In the genomic region with DNA sequence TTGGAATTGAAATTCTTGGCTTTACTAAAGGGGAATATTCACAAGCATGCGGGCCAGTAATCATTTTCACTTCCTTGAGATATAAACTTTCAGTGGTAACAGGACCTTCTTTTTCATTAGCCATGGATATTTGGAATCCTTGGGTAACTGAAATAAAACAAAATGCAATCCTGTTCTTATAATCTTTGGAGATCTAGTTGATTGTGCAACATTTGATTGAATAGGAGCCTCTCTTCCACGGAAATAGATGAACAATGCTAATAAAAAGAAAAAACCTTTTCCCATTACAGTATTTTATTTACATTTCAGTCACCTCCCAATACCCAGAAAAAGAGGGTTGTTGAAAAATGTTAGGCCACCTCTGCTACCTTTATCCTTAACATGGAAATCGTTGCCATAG, we compare ENCODE assay signal across 33 cellular contexts.
"Had no signal": no experiment of that assay in that cellular context is flagged by ENCODE, and none has a peak within 500 bp of the region (broad histone marks: within the 10 kb centered on the region; RNA-seq: fewer than 3 reads in every experiment).

No MANE protein-coding gene starts in this region.

- H3K4me3 ChIP-seq: adrenal gland, ascending aorta, cardiac muscle cell had no signal

- H3K4me1 ChIP-seq: adrenal gland, ascending aorta had no signal

- DNase-seq: activated B cell treated with CpG ODN at 0.5 μM for 24 hours; activated CD4-positive, alpha-beta memory T cell treated with anti-CD3 and anti-CD28 coated beads for 36 hours; activated CD4-positive, alpha-beta T cell treated with anti-CD3 and anti-CD28 coated beads for 4 hours; activated CD4-positive, alpha-beta T cell treated with anti-CD3 and anti-CD28 coated beads, Interleukin-2, amount 10 ng/mL, durations not matched to agents 24 days and 14 days; activated CD4-positive, alpha-beta T cell treated with anti-CD3 and anti-CD28 coated beads, Interleukin-2, amount 50 U/mL, for 1 hour; activated CD4-positive, alpha-beta T cell treated with anti-CD3 and anti-CD28 coated beads, Interleukin-2, amount 50 U/mL, for 4 hours; activated CD4-positive, CD25-positive, alpha-beta regulatory T cell treated with anti-CD3 and anti-CD28 coated beads, Interleukin-2, amount 50 U/mL, for 72 hours; activated CD8-positive, alpha-beta memory T cell treated with anti-CD3 and anti-CD28 coated beads, Interleukin-2, amount 50 U/mL, for 4 hours; activated CD8-positive, alpha-beta T cell treated with anti-CD3 and anti-CD28 coated beads for 36 hours; activated effector memory CD4-positive, alpha-beta T cell treated with anti-CD3 and anti-CD28 coated beads, Interleukin-2, amount 50 U/mL, for 16 hours; activated gamma-delta T cell treated with Interleukin-2 at 50 U/mL for 16 hours; activated naive CD4-positive, alpha-beta T cell; activated naive CD4-positive, alpha-beta T cell treated with anti-CD3 and anti-CD28 coated beads for 36 hours; activated naive CD4-positive, alpha-beta T cell treated with anti-CD3 and anti-CD28 coated beads, Interleukin-2, amount 50 U/mL, for 16 hours; activated naive CD8-positive, alpha-beta T cell treated with anti-CD3 and anti-CD28 coated beads for 36 hours; activated T-cell treated with anti-CD3 and anti-CD28 coated beads for 4 hours; activated T-cell treated with anti-CD3 and anti-CD28 coated beads, Interleukin-2, amount 50 U/mL, for 1 hour; activated T-cell treated with anti-CD3 and anti-CD28 coated beads, Interleukin-2, amount 50 U/mL, for 4 hours; activated T-cell treated with anti-CD3 and anti-CD28 coated beads, Interleukin-2, amount 50 U/mL, for 72 hours; adrenal gland; amniotic stem cell; caudate nucleus; cerebellar nuclear complex; T-helper 1 cell; T-helper 2 cell; T-helper 9 cell had no signal

- H3K27me3 ChIP-seq: adrenal gland, ascending aorta, cardiac muscle cell had no signal

- H3K27ac ChIP-seq: adrenal gland, ascending aorta, cardiac muscle cell, VCaP had no signal

- FAIRE-seq: bronchial epithelial cell, TTC549 had no signal

- H3K9me3 ChIP-seq: adrenal gland, ascending aorta had no signal

- ATAC-seq: activated CD8-positive, alpha-beta T cell treated with anti-CD3 and anti-CD28 coated beads for 36 hours; activated naive CD4-positive, alpha-beta T cell treated with anti-CD3 and anti-CD28 coated beads, Interleukin-2, amount 50 U/mL, for 72 hours; activated T-cell treated with anti-CD3 and anti-CD28 coated beads, Interleukin-2, amount 50 U/mL, for 4 hours; activated T-cell treated with anti-CD3 and anti-CD28 coated beads, Interleukin-2, amount 50 U/mL, for 72 hours; activated T-helper 17 cell treated with anti-CD3 and anti-CD28 coated beads, Interleukin-2, amount 50 U/mL, for 72 hours had no signal

- H3K36me3 ChIP-seq: adrenal gland, ascending aorta, cardiac muscle cell had no signal
